ENCODE assay signal across 26 cellular contexts in genomic region chr9:132708239-132708638, GRCh38. TPM values are rescaled to one million over a fixed set of nuclear protein-coding genes. Genes with fewer than 3 reads are reported as not detected.
DNase-seq lines count a peak whose midpoint lies in the region; TF ChIP-seq lines count a peak whose summit lies in the region.
"Had no signal": no experiment of that assay in that cellular context is flagged by ENCODE, and none has a peak within 500 bp of the region (broad histone marks: within the 10 kb centered on the region; RNA-seq: fewer than 3 reads in every experiment).

No MANE protein-coding gene starts in this region.

- no peaks in the 10 kb centered on the region for H3K9me3 ChIP-seq in esophagus muscularis mucosa
- H3K9me3 ChIP-seq: BE2C had no signal

- no peak for TF ChIP-seq POLR2A in esophagus muscularis mucosa (IDR thresholded peaks at IDR 0.05; ENCODE audit: low read depth)

- peaks cover 0 to 3% (median 0%) of the 10 kb centered on the region in 4 donors for H3K4me1 ChIP-seq in esophagus muscularis mucosa
- H3K4me1 ChIP-seq: A549; BE2C; BLaER1; BLaER1 treated with 17β-estradiol and CSF1 and Interleukin-3, amounts not matched to agents 10 nM and 100 nM; Caco-2 had no signal

- DNase-seq in esophagus muscularis mucosa (ENCODE audit: extremely low spot score) (peak; percentile 82), NCI-H1092 treated with DMSO at 0.1 percent for 48 hours (lab: John Stamatoyannopoulos, UW) (no peak)
- DNase-seq: 8988T; ACHN; AML-193; BE2C; C1 segment of cervical spinal cord; Caco-2; Calu3; CD4-positive, alpha-beta memory T cell; CD4-positive, alpha-beta T cell; CD4-positive, CD25-positive, alpha-beta regulatory T cell; CD8-positive, alpha-beta memory T cell; CD8-positive, alpha-beta T cell; COR-L47; DMS 273 treated with DMSO at 0.1 percent for 48 hours; DMS153; DMS79; DMS79 treated with DMSO at 0.1 percent for 48 hours; DND-41; EL had no signal

- no peaks in the 10 kb centered on the region for H3K36me3 ChIP-seq in esophagus muscularis mucosa
- H3K36me3 ChIP-seq: BE2C; BLaER1; BLaER1 treated with 17β-estradiol and CSF1 and Interleukin-3, amounts not matched to agents 10 nM and 100 nM had no signal

- H3K4me3 ChIP-seq in esophagus muscularis mucosa, result no peak overlapping the region
- H3K4me3 ChIP-seq: A549; BLaER1; BLaER1 treated with 17β-estradiol and CSF1 and Interleukin-3, amounts not matched to agents 10 nM and 100 nM had no signal

- no peak overlapping the region for H3K27ac ChIP-seq in esophagus muscularis mucosa (replicated peaks in 1 of 4)
- H3K27ac ChIP-seq: 22Rv1; A549; BLaER1; BLaER1 treated with 17β-estradiol and CSF1 and Interleukin-3, amounts not matched to agents 10 nM and 100 nM; C4-2B had no signal

- intact Hi-C loops in esophagus muscularis mucosa (cut with DNase I), result no loop called here

- H3K27me3 ChIP-seq in esophagus muscularis mucosa, result peaks cover 0 to 16% (median 0%) of the 10 kb centered on the region in 4 donors
- H3K27me3 ChIP-seq: BE2C; BLaER1; BLaER1 treated with 17β-estradiol and CSF1 and Interleukin-3, amounts not matched to agents 10 nM and 100 nM had no signal

- 83% methylated on average over 8 of the region's 8 CpGs for WGBS in esophagus muscularis mucosa

- no peak for TF ChIP-seq EP300 in esophagus muscularis mucosa (IDR thresholded peaks at IDR 0.05)

- no peak for TF ChIP-seq CTCF in esophagus muscularis mucosa (IDR thresholded peaks at IDR 0.05)

RNA-seq across cellular contexts. Expression of gene GTF3C4, which starts 38.0 kb away (rescaled TPM):
- 10 to 100 TPM; 10.4 to 15.3 (median 12.3) TPM for total RNA-seq in esophagus muscularis mucosa

RNA-seq across cellular contexts. Expression of gene DDX31, which starts 38.5 kb away (rescaled TPM):
- total RNA-seq in esophagus muscularis mucosa, result 1 to 10 TPM; 6.6 to 7.8 (median 7.5) TPM
